In the genomic region with DNA sequence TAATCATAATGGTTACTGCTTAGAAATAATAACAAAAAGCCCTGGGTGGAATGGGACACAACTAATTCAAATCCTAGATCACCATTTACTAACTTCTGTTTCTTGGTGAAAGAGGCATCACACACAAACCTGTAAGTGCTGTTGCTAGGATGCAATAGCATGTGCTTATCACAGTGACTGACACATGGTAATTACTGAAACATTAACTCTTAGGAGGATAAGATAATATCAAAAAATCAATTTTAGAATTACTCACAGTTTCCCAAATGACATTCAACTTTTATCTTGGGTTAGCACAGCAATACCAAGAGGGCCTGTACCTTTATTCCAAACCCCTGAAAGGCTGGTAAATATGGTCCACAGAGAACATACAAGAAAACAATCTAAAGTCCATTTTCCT, we compare ENCODE assay signal across 17 cellular contexts.
DNase-seq lines count a peak whose midpoint lies in the region; ATAC-seq and TF ChIP-seq lines count a peak whose summit lies in the region.
"Had no signal": no experiment of that assay in that cellular context is flagged by ENCODE, and none has a peak within 500 bp of the region (broad histone marks: within the 10 kb centered on the region; RNA-seq: fewer than 3 reads in every experiment).

No MANE protein-coding gene starts in this region.

- H3K4me1 ChIP-seq in right lobe of liver, result no peaks in the 10 kb centered on the region
- no peaks in the 10 kb centered on the region for H3K4me1 ChIP-seq in right atrium auricular region

- H3K27ac ChIP-seq in right lobe of liver, result no peak overlapping the region
- no peak overlapping the region for H3K27ac ChIP-seq in right atrium auricular region
- H3K27ac ChIP-seq: GM23248 had no signal

- peaks cover 5% of the 10 kb centered on the region for H3K9me3 Mint-ChIP-seq in progenitor cell of endocrine pancreas (ENCODE audit: low read depth)

- H3K4me1 Mint-ChIP-seq in progenitor cell of endocrine pancreas (ENCODE audit: low read depth), result peaks cover 31% of the 10 kb centered on the region
- H3K4me1 Mint-ChIP-seq: CD4-positive, alpha-beta memory T cell had no signal

- no peak for TF ChIP-seq POLR2A in erythroblast (IDR thresholded peaks at IDR 0.05; ENCODE audit: low read length)
- TF ChIP-seq POLR2A in right lobe of liver (IDR thresholded peaks at IDR 0.05), result no peak

- intact Hi-C loops in right lobe of liver (cut with DNase I), result no loop called here

- no peak for DNase-seq in HEK293T (ENCODE audit: extremely low spot score)
- DNase-seq in SK-N-DZ (ENCODE audit: low spot score), result peak; percentile 5
- peak; percentile 17 to 59 for DNase-seq in erythroblast (lab: John Stamatoyannopoulos, UW)
- DNase-seq in progenitor cell of endocrine pancreas (ENCODE audit: low spot score, unreplicated experiment), result no peak
- no peak for DNase-seq in right lobe of liver
- no peak for DNase-seq in right atrium auricular region (ENCODE audit: low spot score)
- no peak for DNase-seq in epidermal melanocyte (ENCODE audit: insufficient read length, low spot score)
- DNase-seq: C1 segment of cervical spinal cord; Calu3; CD4-positive, alpha-beta memory T cell; COR-L47; DMS53; DMS79 treated with DMSO at 0.1 percent for 48 hours; GF-D8; GM23248; H7; HCEC 1CT had no signal

- TF ChIP-seq CTCF in progenitor cell of endocrine pancreas (IDR thresholded peaks at IDR 0.05; ENCODE audit: unreplicated experiment) (no peak), right lobe of liver (IDR thresholded peaks at IDR 0.05) (no peak), right atrium auricular region (IDR thresholded peaks at IDR 0.05) (no peak)

- CTCF ChIA-PET in HEK293T (lab: Yijun Ruan, JAX), result no interaction called here

- peak overlapping the region; percentile 25 for H3K27ac Mint-ChIP-seq in progenitor cell of endocrine pancreas
- H3K27ac Mint-ChIP-seq: CD4-positive, alpha-beta memory T cell had no signal

- H3K36me3 ChIP-seq in right lobe of liver (no peaks in the 10 kb centered on the region), right atrium auricular region (no peaks in the 10 kb centered on the region)

- H3K4me3 ChIP-seq in right lobe of liver (no peak overlapping the region), right atrium auricular region (no peak overlapping the region)
- H3K4me3 ChIP-seq: GM23248 had no signal

- H3K27me3 Mint-ChIP-seq in progenitor cell of endocrine pancreas, result peaks cover 56% of the 10 kb centered on the region

- no peak overlapping the region for H3K4me3 Mint-ChIP-seq in progenitor cell of endocrine pancreas (ENCODE audit: low read depth)
- H3K4me3 Mint-ChIP-seq: CD4-positive, alpha-beta memory T cell had no signal

- no peaks in the 10 kb centered on the region for H3K9me3 ChIP-seq in right lobe of liver
- no peaks in the 10 kb centered on the region for H3K9me3 ChIP-seq in right atrium auricular region

- ATAC-seq in right lobe of liver, result no peak

- H3K36me3 Mint-ChIP-seq in progenitor cell of endocrine pancreas (ENCODE audit: insufficient read depth), result peaks cover 33% of the 10 kb centered on the region

- POLR2A ChIA-PET in HEK293T (lab: Yijun Ruan, JAX), result no interaction called here

- no peaks in the 10 kb centered on the region for H3K27me3 ChIP-seq in right lobe of liver
- H3K27me3 ChIP-seq in right atrium auricular region, result no peaks in the 10 kb centered on the region

TF ChIP-seq in HEK293T, 16 proteins besides CTCF, POLR2A, EP300 and RAD21:
- TF ChIP-seq, protein P1, sequence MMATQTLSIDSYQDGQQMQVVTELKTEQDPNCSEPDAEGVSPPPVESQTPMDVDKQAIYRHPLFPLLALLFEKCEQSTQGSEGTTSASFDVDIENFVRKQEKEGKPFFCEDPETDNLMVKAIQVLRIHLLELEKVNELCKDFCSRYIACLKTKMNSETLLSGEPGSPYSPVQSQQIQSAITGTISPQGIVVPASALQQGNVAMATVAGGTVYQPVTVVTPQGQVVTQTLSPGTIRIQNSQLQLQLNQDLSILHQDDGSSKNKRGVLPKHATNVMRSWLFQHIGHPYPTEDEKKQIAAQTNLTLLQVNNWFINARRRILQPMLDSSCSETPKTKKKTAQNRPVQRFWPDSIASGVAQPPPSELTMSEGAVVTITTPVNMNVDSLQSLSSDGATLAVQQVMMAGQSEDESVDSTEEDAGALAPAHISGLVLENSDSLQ (IDR thresholded peaks at IDR 0.05), result peak; percentile 29; the same call in 1 of the 2 replicates
- TF ChIP-seq L3MBTL2 (conservative IDR thresholded peaks at IDR 0.05), result no peak

Comparison
In these comparisons a context has a peak if more than half of its experiments do, and no peak if none do; other contexts are left out.
1. DNase-seq: peak in SK-N-DZ (single experiment) and erythroblast (2 of 2); none in HEK293T (single experiment), progenitor cell of endocrine pancreas (single experiment), right lobe of liver (0 of 3), right atrium auricular region (single experiment) and epidermal melanocyte (single experiment).